In genomic region chr2:192073878-192074277, GRCh38 we compare ENCODE assay signal across 24 cellular contexts.
DNase-seq lines count a peak whose midpoint lies in the region; ATAC-seq, FAIRE-seq and TF ChIP-seq lines count a peak whose summit lies in the region.
"Had no signal": no experiment of that assay in that cellular context is flagged by ENCODE, and none has a peak within 500 bp of the region (broad histone marks: within the 10 kb centered on the region; RNA-seq: fewer than 3 reads in every experiment).

No MANE protein-coding gene starts in this region.

- H3K4me3 ChIP-seq in astrocyte (ENCODE audit: insufficient read depth, low read depth, low read length), result no peak overlapping the region
- H3K4me3 ChIP-seq: MG63 had no signal

- no peaks in the 10 kb centered on the region for H3K27me3 ChIP-seq in astrocyte (ENCODE audit: insufficient read depth, low read length)
- H3K27me3 ChIP-seq: MG63 had no signal

- peak; percentile 17 for FAIRE-seq in astrocyte (lab: Jason Lieb, UNC)
- FAIRE-seq: GM12891, GM19239 had no signal

- no peaks in the 10 kb centered on the region for H4K20me1 ChIP-seq in astrocyte (ENCODE audit: insufficient read depth, low read length)

- H3K9me3 Mint-ChIP-seq in astrocyte (ENCODE audit: unreplicated experiment), result no peaks in the 10 kb centered on the region
- H3K9me3 Mint-ChIP-seq in mesothelial cell of epicardium, result no peaks in the 10 kb centered on the region
- H3K9me3 Mint-ChIP-seq: CD8-positive, alpha-beta T cell had no signal

- no peak overlapping the region for H3K9ac ChIP-seq in astrocyte (ENCODE audit: low read length)
- H3K9ac ChIP-seq: SK-N-SH had no signal

- H3K27ac Mint-ChIP-seq in astrocyte (ENCODE audit: unreplicated experiment) (no peak overlapping the region), mesothelial cell of epicardium (peak overlapping the region; percentile 41)
- H3K27ac Mint-ChIP-seq: B cell; CD8-positive, alpha-beta T cell had no signal

- H3K4me1 ChIP-seq in astrocyte (ENCODE audit: insufficient read depth, low read length), result no peaks in the 10 kb centered on the region

- no peaks in the 10 kb centered on the region for H3K27me3 Mint-ChIP-seq in astrocyte (ENCODE audit: low read depth, unreplicated experiment)
- no peaks in the 10 kb centered on the region for H3K27me3 Mint-ChIP-seq in mesothelial cell of epicardium (ENCODE audit: low read depth)

- no peaks in the 10 kb centered on the region for H3K36me3 ChIP-seq in astrocyte (ENCODE audit: insufficient read depth, low read length)
- H3K36me3 ChIP-seq: MG63 had no signal

- H3K4me2 ChIP-seq in astrocyte (ENCODE audit: low read length), result no peak overlapping the region
- H3K4me2 ChIP-seq: SK-N-SH had no signal

- TF ChIP-seq CTCF in astrocyte (IDR thresholded peaks at IDR 0.05; ENCODE audit: insufficient read depth, low read depth, low read length), result no peak
- no peak for TF ChIP-seq CTCF in mesothelial cell of epicardium (IDR thresholded peaks at IDR 0.05; ENCODE audit: unreplicated experiment)

- no peak overlapping the region for H3K27ac ChIP-seq in astrocyte (ENCODE audit: low read depth, low read length)
- H3K27ac ChIP-seq: C4-2B had no signal

- in situ Hi-C loops in ACHN (cut with HindIII; ENCODE audit: low pct_ligation_motif_present, low pct_unique_long_range_greater_than_20kb, low sequenced_read_pairs), result no loop called here

- DNase-seq in OCI-M1 (lab: John Stamatoyannopoulos, UW), result peak; percentile 64
- no peak for DNase-seq in astrocyte (ENCODE audit: low read depth)
- no peak for DNase-seq in mesothelial cell of epicardium (ENCODE audit: low spot score in 2 of 2, unreplicated experiment in 2 of 2)
- DNase-seq in ACHN, result no peak
- DNase-seq in NCI-H446 (lab: John Stamatoyannopoulos, UW), result no peak
- DNase-seq: CD8-positive, alpha-beta T cell; DMS 273 treated with DMSO at 0.1 percent for 48 hours; DMS79; EL; GDM1; KG1; MG63; NCI-H1105 treated with DMSO at 0.1 percent for 48 hours; NCI-H146; NCI-H1930; NCI-H526 treated with DMSO at 0.1 percent for 48 hours; SK-N-SH; SW 1271 had no signal

- no peak overlapping the region for H2AFZ ChIP-seq in astrocyte (ENCODE audit: low read depth, low read length)

- H3K79me2 ChIP-seq in astrocyte (ENCODE audit: insufficient read depth, low read length), result no peaks in the 10 kb centered on the region

- peak; percentile 42 for ATAC-seq in GM18861 (IDR thresholded peaks at IDR 0.05; ENCODE audit: unreplicated experiment)
- ATAC-seq in HG02759 (IDR thresholded peaks at IDR 0.05; ENCODE audit: unreplicated experiment), result no peak
- ATAC-seq: CD8-positive, alpha-beta T cell had no signal

- no peak overlapping the region for H3K4me3 Mint-ChIP-seq in astrocyte (ENCODE audit: unreplicated experiment)
- H3K4me3 Mint-ChIP-seq in mesothelial cell of epicardium, result no peak overlapping the region
- H3K4me3 Mint-ChIP-seq: B cell; CD8-positive, alpha-beta T cell had no signal

- H3K36me3 Mint-ChIP-seq in astrocyte (ENCODE audit: low read depth, unreplicated experiment) (no peaks in the 10 kb centered on the region), mesothelial cell of epicardium (no peaks in the 10 kb centered on the region)
- H3K36me3 Mint-ChIP-seq: CD8-positive, alpha-beta T cell had no signal

- H3K9me3 ChIP-seq in astrocyte (ENCODE audit: insufficient read depth, low read depth, low read length), result no peaks in the 10 kb centered on the region
- H3K9me3 ChIP-seq: MG63, SK-N-SH had no signal

- H3K4me1 Mint-ChIP-seq in astrocyte (ENCODE audit: low read depth, unreplicated experiment) (peaks cover 12% of the 10 kb centered on the region), mesothelial cell of epicardium (peaks cover 22% of the 10 kb centered on the region)
